9 cellular contexts compared by ENCODE assay signal in the genomic region with DNA sequence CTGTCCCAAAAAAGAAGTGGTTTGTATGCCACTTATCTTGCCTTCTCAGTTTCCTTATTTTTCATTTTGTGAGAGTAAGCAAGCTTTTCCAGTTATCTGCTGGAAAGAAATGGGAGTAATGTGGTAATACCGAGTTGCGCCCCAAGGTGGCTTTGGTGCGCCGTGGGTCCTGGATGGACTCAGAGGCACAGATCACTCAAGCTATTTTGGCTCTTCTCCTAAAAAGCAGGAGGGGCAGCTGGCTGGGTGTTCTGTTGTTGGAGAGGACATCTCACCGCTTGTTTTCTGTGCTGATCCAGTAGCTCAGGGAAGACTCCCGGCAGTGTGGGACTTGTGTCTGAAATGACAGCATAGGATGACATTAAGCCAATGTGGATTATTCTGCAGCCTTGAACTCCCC. TPM values are rescaled to one million over a fixed set of nuclear protein-coding genes. Genes with fewer than 3 reads are reported as not detected.
A peak's percentile ranks its signal among the peaks of the same experiment; 100 is the strongest.
DNase-seq lines count a peak whose midpoint lies in the region; ATAC-seq and TF ChIP-seq lines count a peak whose summit lies in the region.
"Had no signal": no experiment of that assay in that cellular context is flagged by ENCODE, and none has a peak within 500 bp of the region (broad histone marks: within the 10 kb centered on the region; RNA-seq: fewer than 3 reads in every experiment).

No MANE protein-coding gene starts in this region.

- H3K4me2 ChIP-seq in MM.1S (ENCODE audit: low read depth, low read length): no peak overlapping the region

- peaks cover 72% of the 10 kb centered on the region for H3K79me2 ChIP-seq in MM.1S (ENCODE audit: low read length)

- no peak overlapping the region for H2AFZ ChIP-seq in MM.1S (ENCODE audit: low read length)

- H3K27ac ChIP-seq in MM.1S (ENCODE audit: low read length) (no peak overlapping the region), sigmoid colon (no peak overlapping the region)

- ATAC-seq in GM18909 (IDR thresholded peaks at IDR 0.05; ENCODE audit: poor library complexity, unreplicated experiment): no peak

- no peak for TF ChIP-seq POLR2A in sigmoid colon (IDR thresholded peaks at IDR 0.05)

- no peaks in the 10 kb centered on the region; the same call in 1 of the 2 replicates for H3K36me3 ChIP-seq in MM.1S (replicated peaks; ENCODE audit: insufficient read depth, low read length)
- peaks cover 0 to 89% (median 32%) of the 10 kb centered on the region in 4 donors for H3K36me3 ChIP-seq in sigmoid colon

- peaks cover 5% of the 10 kb centered on the region; the same call in 1 of the 2 replicates for H3F3A ChIP-seq in MM.1S (ENCODE audit: insufficient read depth, low read length)

- H3K9me3 ChIP-seq in MM.1S (replicated peaks; ENCODE audit: insufficient read depth, low read length) (no peaks in the 10 kb centered on the region), sigmoid colon (no peaks in the 10 kb centered on the region)

- WGBS in sigmoid colon, 2 donors: 71 to 77% methylated on average over 6 of the region's 6 CpGs

- H4K20me1 ChIP-seq in MM.1S (ENCODE audit: insufficient read depth, low read length): no peaks in the 10 kb centered on the region

- H3K9me2 ChIP-seq in MM.1S (replicated peaks; ENCODE audit: insufficient read depth, low read length): no peaks in the 10 kb centered on the region

- H3K27me3 ChIP-seq in MM.1S (replicated peaks; ENCODE audit: insufficient read depth, low read length): no peaks in the 10 kb centered on the region
- no peaks in the 10 kb centered on the region for H3K27me3 ChIP-seq in sigmoid colon

- H3K4me1 ChIP-seq in MM.1S (ENCODE audit: low read length) (no peaks in the 10 kb centered on the region), sigmoid colon (peaks cover 0 to 10% (median 5%) of the 10 kb centered on the region in 4 donors)

- H3K4me3 ChIP-seq in MM.1S (ENCODE audit: low read length): no peak overlapping the region
- no peak overlapping the region for H3K4me3 ChIP-seq in sigmoid colon

- intact Hi-C loops in cardiac septum (cut with DNase I): loop anchor here (5.0 kb wide), 1 partner anchor 55 kb away; no protein-coding TSS in a partner anchor
- intact Hi-C loops in sigmoid colon (cut with DNase I): no loop called here

- DNase-seq in ELR (ENCODE audit: low read depth) (peak; percentile 46), MM.1S (peak; percentile 20), activated T-cell treated with anti-CD3 and anti-CD28 coated beads for 4 hours (peak; percentile 32), cardiac septum (ENCODE audit: low spot score) (peak; percentile 84), sigmoid colon (no peak), cortex of kidney (lab: John Stamatoyannopoulos, UW) (no peak)
- peak; percentile 43 for DNase-seq in stimulated activated CD4-positive, alpha-beta T cell treated with anti-CD3 and anti-CD28 coated beads, Interleukin-4, amount 100 ng/mL, for 24 hours

- no peak overlapping the region for H3K9ac ChIP-seq in MM.1S (ENCODE audit: low read length)

- peak; percentile 55 for TF ChIP-seq CTCF in MM.1S (IDR thresholded peaks at IDR 0.05; ENCODE audit: low read length)
- peak in 1 of 4 experiments; percentile 29 for TF ChIP-seq CTCF in sigmoid colon (IDR thresholded peaks at IDR 0.05)

- TF ChIP-seq EP300 in sigmoid colon (IDR thresholded peaks at IDR 0.05): no peak

RNA-seq across cellular contexts. Expression of gene PRKRIP1, which starts 16.4 kb away (rescaled TPM):
- total RNA-seq in cardiac septum (15.4 TPM), sigmoid colon (10 to 100 TPM; 19.9 to 29.9 (median 25.9) TPM)
- 10 to 100 TPM in 2 of 3 donors, 1 to 10 TPM in 1; 9.0 to 24.1 (median 12.6) TPM for polyA plus RNA-seq in sigmoid colon

RNA-seq across cellular contexts. Expression of gene ORAI2, which starts 20.8 kb away (rescaled TPM):
- 6.8 TPM for total RNA-seq in cardiac septum
- 10 to 100 TPM in 2 of 4 donors, 1 to 10 TPM in 2; 6.4 to 15.8 (median 11.1) TPM for total RNA-seq in sigmoid colon
- 10 to 100 TPM in 1 of 3 donors, 1 to 10 TPM in 2; 1.4 to 38.7 (median 3.6) TPM for polyA plus RNA-seq in sigmoid colon

RNA-seq across cellular contexts. Expression of gene ALKBH4, which starts 52.1 kb away (rescaled TPM):
- 6.5 TPM for total RNA-seq in cardiac septum
- 10 to 100 TPM in 3 of 4 donors, 1 to 10 TPM in 1; 8.0 to 26.7 (median 15.5) TPM for total RNA-seq in sigmoid colon
- polyA plus RNA-seq in sigmoid colon: 10 to 100 TPM in 2 of 3 donors, 1 to 10 TPM in 1; 9.2 to 10.2 (median 10.2) TPM

RNA-seq across cellular contexts. Expression of gene LRWD1, which starts 52.2 kb away (rescaled TPM):
- total RNA-seq in cardiac septum (9.9 TPM), sigmoid colon (10 to 100 TPM in 1 of 4 donors, 1 to 10 TPM in 3; 7.2 to 19.4 (median 8.8) TPM)
- polyA plus RNA-seq in sigmoid colon: 10 to 100 TPM; 13.4 to 18.8 (median 16.2) TPM

RNA-seq across cellular contexts. Expression of gene SPDYE6, which starts 56.3 kb away (rescaled TPM):
- total RNA-seq in cardiac septum (not detected), sigmoid colon (not detected)
- under 1 TPM in 1 of 3 donors, not detected in 2; 0.23 TPM for polyA plus RNA-seq in sigmoid colon
- total RNA-seq: T-helper 1 cell treated with Interleukin-12 subunit alpha and Interleukin-12 subunit beta and Interleukin-4 antibody, amounts not matched to agents 30 ng/mL and 1 ng/mL, for 36 hours had no signal

Comparison
In these comparisons a context has a peak if more than half of its experiments do, and no peak if none do; other contexts are left out.
1. DNase-seq: peak in ELR (single experiment), MM.1S (single experiment), activated T-cell treated with anti-CD3 and anti-CD28 coated beads for 4 hours (single experiment), cardiac septum (single experiment) and stimulated activated CD4-positive, alpha-beta T cell treated with anti-CD3 and anti-CD28 coated beads, Interleukin-4, amount 100 ng/mL, for 24 hours (single experiment); none in sigmoid colon (single experiment) and cortex of kidney (single experiment).